In the genomic region with DNA sequence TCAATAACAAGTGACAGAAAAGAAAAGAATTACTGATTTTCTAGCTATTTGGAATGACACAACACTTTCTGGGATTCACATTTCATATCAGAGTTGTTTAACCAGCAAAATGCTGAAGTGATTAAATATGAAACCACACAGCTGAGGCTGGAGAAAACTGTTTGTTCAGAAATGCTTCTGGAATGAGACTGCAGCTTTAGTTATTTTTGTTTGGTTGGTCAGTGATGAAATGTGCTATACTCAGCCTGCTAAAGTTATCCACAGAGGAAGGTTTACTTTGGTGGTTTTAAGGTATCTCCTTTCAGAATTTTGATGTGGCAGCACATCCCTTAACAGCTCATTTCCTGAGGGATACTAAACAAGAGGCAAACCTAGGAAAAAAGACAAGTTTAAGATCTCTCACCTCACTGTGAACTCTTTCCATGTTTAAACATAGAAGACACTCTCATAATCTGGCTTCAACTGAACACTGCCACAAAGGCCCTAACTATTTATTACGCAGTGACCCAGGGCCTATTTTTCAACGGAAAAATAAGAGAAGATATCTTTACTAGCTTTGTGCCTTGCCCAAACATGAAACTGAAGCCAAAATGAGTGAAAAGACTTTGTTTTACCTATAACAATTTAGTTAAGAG, we compare ENCODE assay signal across 1 cellular context.
A peak's percentile ranks its signal among the peaks of the same experiment; 100 is the strongest.
TF ChIP-seq lines count a peak whose summit lies in the region.

No MANE protein-coding gene starts in this region.

TF ChIP-seq in IMR-90, 13 proteins besides CTCF, POLR2A, EP300 and RAD21 (continued from another document):
- TF ChIP-seq, protein P1, sequence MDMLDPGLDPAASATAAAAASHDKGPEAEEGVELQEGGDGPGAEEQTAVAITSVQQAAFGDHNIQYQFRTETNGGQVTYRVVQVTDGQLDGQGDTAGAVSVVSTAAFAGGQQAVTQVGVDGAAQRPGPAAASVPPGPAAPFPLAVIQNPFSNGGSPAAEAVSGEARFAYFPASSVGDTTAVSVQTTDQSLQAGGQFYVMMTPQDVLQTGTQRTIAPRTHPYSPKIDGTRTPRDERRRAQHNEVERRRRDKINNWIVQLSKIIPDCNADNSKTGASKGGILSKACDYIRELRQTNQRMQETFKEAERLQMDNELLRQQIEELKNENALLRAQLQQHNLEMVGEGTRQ (IDR thresholded peaks at IDR 0.05; ENCODE audit: low read depth, low read length), result no peak
- TF ChIP-seq CHD1 (IDR thresholded peaks at IDR 0.05; ENCODE audit: low read depth, low read length) (0 out of 2 replicates have a peak, but pooled peaks have one; percentile 58), FOS (IDR thresholded peaks at IDR 0.05; ENCODE audit: low read depth, low read length) (peak; percentile 77), RCOR1 (IDR thresholded peaks at IDR 0.05; ENCODE audit: insufficient replicate concordance, low read length) (peak; percentile 75), MAFK (IDR thresholded peaks at IDR 0.05; ENCODE audit: low read depth, low read length) (peak; percentile 88), CEBPB (IDR thresholded peaks at IDR 0.05; ENCODE audit: low read depth, low read length) (peak; percentile 84), NFE2L2 (IDR thresholded peaks at IDR 0.05; ENCODE audit: low read depth, low read length) (peak; percentile 73)
- TF ChIP-seq, protein P2, sequence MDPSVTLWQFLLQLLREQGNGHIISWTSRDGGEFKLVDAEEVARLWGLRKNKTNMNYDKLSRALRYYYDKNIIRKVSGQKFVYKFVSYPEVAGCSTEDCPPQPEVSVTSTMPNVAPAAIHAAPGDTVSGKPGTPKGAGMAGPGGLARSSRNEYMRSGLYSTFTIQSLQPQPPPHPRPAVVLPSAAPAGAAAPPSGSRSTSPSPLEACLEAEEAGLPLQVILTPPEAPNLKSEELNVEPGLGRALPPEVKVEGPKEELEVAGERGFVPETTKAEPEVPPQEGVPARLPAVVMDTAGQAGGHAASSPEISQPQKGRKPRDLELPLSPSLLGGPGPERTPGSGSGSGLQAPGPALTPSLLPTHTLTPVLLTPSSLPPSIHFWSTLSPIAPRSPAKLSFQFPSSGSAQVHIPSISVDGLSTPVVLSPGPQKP (IDR thresholded peaks at IDR 0.05; ENCODE audit: borderline replicate concordance, low read depth, low read length), result no peak
TF ChIP-seq in IMR-90: peak in this region for 7.
